ENCODE assay signal across 23 cellular contexts in genomic region chr11:16942342-16942741, GRCh38.
"Had no signal": no experiment of that assay in that cellular context is flagged by ENCODE, and none has a peak within 500 bp of the region (broad histone marks: within the 10 kb centered on the region; RNA-seq: fewer than 3 reads in every experiment).

No MANE protein-coding gene starts in this region.

- ATAC-seq: activated CD8-positive, alpha-beta T cell treated with anti-CD3 and anti-CD28 coated beads for 36 hours; activated T-cell treated with anti-CD3 and anti-CD28 coated beads, Interleukin-2, amount 50 U/mL, for 72 hours; PC-3; T-cell had no signal

- H3K27ac ChIP-seq: breast epithelium had no signal

- H3K4me1 ChIP-seq: breast epithelium had no signal

- H3K27me3 ChIP-seq: breast epithelium had no signal

- H3K9me3 ChIP-seq: breast epithelium had no signal

- H3K4me3 ChIP-seq: breast epithelium had no signal

- DNase-seq: activated CD4-positive, CD25-positive, alpha-beta regulatory T cell; activated CD8-positive, alpha-beta memory T cell treated with anti-CD3 and anti-CD28 coated beads, Interleukin-2, amount 50 U/mL, for 4 hours; activated CD8-positive, alpha-beta T cell treated with anti-CD3 and anti-CD28 coated beads for 36 hours; activated naive CD4-positive, alpha-beta T cell treated with anti-CD3 and anti-CD28 coated beads, Interleukin-2, amount 50 U/mL, for 16 hours; activated naive CD8-positive, alpha-beta T cell treated with anti-CD3 and anti-CD28 coated beads, Interleukin-2, amount 10 ng/mL, durations not matched to agents 7 days and 5 days; activated T-cell treated with anti-CD3 and anti-CD28 coated beads, Interleukin-2, amount 50 U/mL, for 72 hours; aorta; KG1; NCI-H1092; NCI-H1417; NCI-H2029; NCI-H2107; NCI-H2171 treated with DMSO at 0.1 percent for 48 hours; NCI-H345; NCI-H510A; NCI-H526 treated with DMSO at 0.1 percent for 48 hours; NCI-H82; PC-3; SIG-M5; T-cell; T-helper 2 cell; T1000 had no signal

- H3K36me3 ChIP-seq: breast epithelium had no signal
